In genomic region chr11:64759722-64760719, GRCh38 we compare ENCODE assay signal across 8 cellular contexts. TPM values are rescaled to one million over a fixed set of nuclear protein-coding genes. Genes with fewer than 3 reads are reported as not detected.
DNase-seq lines count a peak whose midpoint lies in the region; TF ChIP-seq lines count a peak whose summit lies in the region.

Gene PYGM (minus strand): TSS chr11:64759974. CDS start chr11:64759898, 76 bp downstream.

- peaks cover 46% of the 10 kb centered on the region for H3K4me1 Mint-ChIP-seq in type B pancreatic cell (ENCODE audit: unreplicated experiment)

- H3K4me3 Mint-ChIP-seq in type B pancreatic cell, result peak within 1 kb of the TSS; percentile 83

- no peaks in the 10 kb centered on the region for H3K9me3 Mint-ChIP-seq in type B pancreatic cell

- peak; percentile 29 for DNase-seq in activated T-cell treated with anti-CD3 and anti-CD28 coated beads, Interleukin-2, amount 50 U/mL, for 1 hour
- no peak for DNase-seq in activated T-cell treated with anti-CD3 and anti-CD28 coated beads for 4 hours
- peak; percentile 88 for DNase-seq in cerebellar cortex (ENCODE audit: low spot score)
- DNase-seq in medulla oblongata (ENCODE audit: extremely low spot score), result peak; percentile 80
- no peak for DNase-seq in type B pancreatic cell (ENCODE audit: extremely low spot score, unreplicated experiment)
- DNase-seq in NCI-H1694 (lab: John Stamatoyannopoulos, UW), result no peak
- DNase-seq in effector CD4-positive, alpha-beta T cell, result no peak
- DNase-seq in HK-2 (ENCODE audit: unreplicated experiment), result no peak

- H3K27me3 Mint-ChIP-seq in type B pancreatic cell, result no peaks in the 10 kb centered on the region

- H3K36me3 Mint-ChIP-seq in type B pancreatic cell, result peaks cover 15% of the 10 kb centered on the region

- peak within 1 kb of the TSS; percentile 87 for H3K27ac Mint-ChIP-seq in type B pancreatic cell

- TF ChIP-seq CTCF in type B pancreatic cell (conservative IDR thresholded peaks at IDR 0.05), result no peak

RNA-seq across cellular contexts. Expression of gene PYGM, which starts in this region (rescaled TPM):
- total RNA-seq in type B pancreatic cell (ENCODE audit: low replicate concordance), result 2.0 and 239 TPM in 2 replicates

Comparison
In these comparisons a context has a peak if more than half of its experiments do, and no peak if none do; other contexts are left out.
1. DNase-seq: peak in activated T-cell treated with anti-CD3 and anti-CD28 coated beads, Interleukin-2, amount 50 U/mL, for 1 hour (single experiment), cerebellar cortex (single experiment) and medulla oblongata (single experiment); none in activated T-cell treated with anti-CD3 and anti-CD28 coated beads for 4 hours (single experiment), type B pancreatic cell (single experiment), NCI-H1694 (single experiment), effector CD4-positive, alpha-beta T cell (single experiment) and HK-2 (single experiment).